14 cellular contexts compared by ENCODE assay signal in the genomic region with DNA sequence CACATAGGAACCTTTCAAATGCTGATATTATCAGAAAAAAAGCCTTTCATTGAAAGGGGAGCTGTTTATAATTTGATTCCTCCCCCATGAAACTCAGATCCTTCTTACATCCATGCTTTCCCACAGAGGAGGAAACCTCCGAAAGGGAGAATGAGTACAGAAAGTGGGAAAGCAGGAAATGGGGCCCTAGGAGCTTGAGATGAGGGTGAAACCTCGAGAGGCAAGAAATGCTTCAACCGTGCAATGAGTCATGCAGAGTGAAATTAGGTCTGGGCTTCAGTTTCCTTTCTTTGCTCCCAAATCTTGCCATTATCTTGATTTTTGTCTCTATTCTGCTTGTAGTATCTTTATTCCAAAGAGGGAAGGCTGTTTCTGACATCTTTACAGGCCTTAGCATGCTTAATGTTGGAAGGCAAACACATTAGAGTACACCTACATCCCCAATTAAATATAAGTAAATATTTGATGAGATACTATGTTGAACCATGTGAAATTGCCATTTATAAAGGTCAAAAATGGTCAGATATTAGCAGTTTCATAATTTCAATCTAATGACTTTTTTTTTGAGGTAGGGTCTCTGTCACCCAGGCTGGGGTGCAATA.
A peak's percentile ranks its signal among the peaks of the same experiment; 100 is the strongest.
DNase-seq lines count a peak whose midpoint lies in the region; ATAC-seq and TF ChIP-seq lines count a peak whose summit lies in the region.
"Had no signal": no experiment of that assay in that cellular context is flagged by ENCODE, and none has a peak within 500 bp of the region (broad histone marks: within the 10 kb centered on the region; RNA-seq: fewer than 3 reads in every experiment).

No MANE protein-coding gene starts in this region.

- H3K14ac ChIP-seq in mesenchymal stem cell (ENCODE audit: low read length in 2 of 2) = no peak overlapping the region

- 3% methylated on average over 3 of the region's 3 CpGs for WGBS in mesenchymal stem cell

- H4K8ac ChIP-seq in mesenchymal stem cell (ENCODE audit: low read length) = peak overlapping the region; percentile 64

- H2AK5ac ChIP-seq in mesenchymal stem cell (ENCODE audit: low read length, severe bottlenecking) = peak overlapping the region; percentile 67

- no peak overlapping the region for H2BK5ac ChIP-seq in mesenchymal stem cell (ENCODE audit: low read depth, low read length, poor library complexity, severe bottlenecking)

- no peak overlapping the region for H4K91ac ChIP-seq in mesenchymal stem cell (ENCODE audit: low read length)

- no peaks in the 10 kb centered on the region for H3K27me3 ChIP-seq in mesenchymal stem cell (ENCODE audit: control insufficient read depth in 1 of 2, insufficient read depth in 1 of 2, low read length in 2 of 2)
- H3K27me3 ChIP-seq: esophagus muscularis mucosa had no signal

- H2AFZ ChIP-seq in mesenchymal stem cell (ENCODE audit: low read depth, low read length) = no peak overlapping the region

- H3K4me3 ChIP-seq in astrocyte of the spinal cord (ENCODE audit: low read depth, low read length) (no peak overlapping the region), mesenchymal stem cell (ENCODE audit: insufficient read depth in 1 of 2, low read depth in 1 of 2, low read length in 2 of 2) (no peak overlapping the region)
- H3K4me3 ChIP-seq: esophagus muscularis mucosa had no signal

- peaks cover 3% of the 10 kb centered on the region for H3K4me1 Mint-ChIP-seq in activated CD8-positive, alpha-beta memory T cell treated with anti-CD3 and anti-CD28 coated beads, Interleukin-2, amount 10 ng/mL, durations not matched to agents 7 days and 5 days
- H3K4me1 Mint-ChIP-seq: immature natural killer cell had no signal

- peak overlapping the region; percentile 27 for H3K9ac ChIP-seq in mesenchymal stem cell (ENCODE audit: low read length)

- CTCF ChIA-PET in activated CD8-positive, alpha-beta memory T cell treated with anti-CD3 and anti-CD28 coated beads, Interleukin-2, amount 10 ng/mL, durations not matched to agents 7 days and 5 days (lab: Charles Lee) = interaction anchor here (1.0 kb wide), 1 partner anchor 30 kb away, joined by 3 read pairs; no protein-coding TSS in a partner anchor

- peaks cover 5% of the 10 kb centered on the region for H3K9me3 Mint-ChIP-seq in activated CD8-positive, alpha-beta memory T cell treated with anti-CD3 and anti-CD28 coated beads, Interleukin-2, amount 10 ng/mL, durations not matched to agents 7 days and 5 days (ENCODE audit: low read depth)

- H3K27me3 Mint-ChIP-seq in activated CD8-positive, alpha-beta memory T cell treated with anti-CD3 and anti-CD28 coated beads, Interleukin-2, amount 10 ng/mL, durations not matched to agents 7 days and 5 days = peaks cover 41% of the 10 kb centered on the region

- no peak overlapping the region for H3K4me2 ChIP-seq in mesenchymal stem cell (ENCODE audit: low read length, poor library complexity, severe bottlenecking)

- no peak overlapping the region for H2BK15ac ChIP-seq in mesenchymal stem cell (ENCODE audit: low read depth, poor library complexity, severe bottlenecking)

- no peaks in the 10 kb centered on the region for H3K36me3 ChIP-seq in mesenchymal stem cell (ENCODE audit: control insufficient read depth in 1 of 2, insufficient read depth in 2 of 2, low read depth in 1 of 2, low read length in 2 of 2)
- H3K36me3 ChIP-seq: esophagus muscularis mucosa had no signal

- peaks cover 4% of the 10 kb centered on the region for H3K36me3 Mint-ChIP-seq in activated CD8-positive, alpha-beta memory T cell treated with anti-CD3 and anti-CD28 coated beads, Interleukin-2, amount 10 ng/mL, durations not matched to agents 7 days and 5 days
- H3K36me3 Mint-ChIP-seq: immature natural killer cell had no signal

- H3K27ac Mint-ChIP-seq in activated CD8-positive, alpha-beta memory T cell treated with anti-CD3 and anti-CD28 coated beads, Interleukin-2, amount 10 ng/mL, durations not matched to agents 7 days and 5 days = no peak overlapping the region
- H3K27ac Mint-ChIP-seq: activated CD8-positive, alpha-beta T cell treated with anti-CD3 and anti-CD28 coated beads for 36 hours; immature natural killer cell had no signal

- no peak overlapping the region for H3K23ac ChIP-seq in mesenchymal stem cell (ENCODE audit: low read length in 2 of 2)

- H3K4me1 ChIP-seq in mesenchymal stem cell (ENCODE audit: control insufficient read depth, insufficient read depth, low read depth, low read length) = peaks cover 6% of the 10 kb centered on the region
- H3K4me1 ChIP-seq: esophagus muscularis mucosa had no signal

- H3K27ac ChIP-seq in mesenchymal stem cell (ENCODE audit: low read length, poor library complexity, severe bottlenecking) = peak overlapping the region; percentile 24
- H3K27ac ChIP-seq: esophagus muscularis mucosa had no signal

- H3K79me1 ChIP-seq in mesenchymal stem cell (replicated peaks; ENCODE audit: low read length, poor library complexity, severe bottlenecking) = no peaks in the 10 kb centered on the region

- TF ChIP-seq CTCF in GM10266 (IDR thresholded peaks at IDR 0.05; ENCODE audit: control insufficient read depth, insufficient read depth, low read depth, missing control alignments) (no peak), astrocyte of the spinal cord (IDR thresholded peaks at IDR 0.05; ENCODE audit: low read depth, low read length) (no peak)

- H3K4ac ChIP-seq in mesenchymal stem cell (ENCODE audit: low read depth in 1 of 2, low read length in 2 of 2) = no peak overlapping the region

- no peak overlapping the region for H2BK12ac ChIP-seq in mesenchymal stem cell (ENCODE audit: low read length in 2 of 2)

- no peak overlapping the region for H2BK120ac ChIP-seq in mesenchymal stem cell (ENCODE audit: low read depth, low read length)

- DNase-seq in GM10266 (ENCODE audit: extremely low spot score) = peak; percentile 26
- DNase-seq in astrocyte of the spinal cord (ENCODE audit: low read depth, low spot score) = peak; percentile 41
- DNase-seq in mesenchymal stem cell = peak; percentile 55
- DNase-seq in superior temporal gyrus (ENCODE audit: extremely low spot score) = no peak
- DNase-seq in NCI-H2196 treated with DMSO at 0.1 percent for 48 hours (lab: John Stamatoyannopoulos, UW; ENCODE audit: unreplicated experiment) = no peak
- DNase-seq in activated CD8-positive, alpha-beta memory T cell treated with anti-CD3 and anti-CD28 coated beads, Interleukin-2, amount 10 ng/mL, durations not matched to agents 7 days and 5 days = no peak
- DNase-seq: activated CD8-positive, alpha-beta T cell treated with anti-CD3 and anti-CD28 coated beads for 36 hours; activated naive CD4-positive, alpha-beta T cell treated with Interleukin-2 at 50 U/mL for 16 hours; COR-L47; immature natural killer cell; substantia nigra had no signal

- H3K9me3 ChIP-seq in mesenchymal stem cell (ENCODE audit: control insufficient read depth, low read length) = peaks cover 4% of the 10 kb centered on the region

- peak overlapping the region; percentile 43 to 56 for H3K18ac ChIP-seq in mesenchymal stem cell (ENCODE audit: low read depth in 1 of 2, low read length in 2 of 2)

- peak; percentile 75 for ATAC-seq in HG03432 (IDR thresholded peaks at IDR 0.05; ENCODE audit: unreplicated experiment)
- ATAC-seq in activated CD8-positive, alpha-beta memory T cell treated with anti-CD3 and anti-CD28 coated beads, Interleukin-2, amount 10 ng/mL, durations not matched to agents 7 days and 5 days = no peak
- ATAC-seq in HG02623 (IDR thresholded peaks at IDR 0.05; ENCODE audit: unreplicated experiment) = no peak
- ATAC-seq: activated CD8-positive, alpha-beta T cell treated with anti-CD3 and anti-CD28 coated beads for 36 hours had no signal

- in situ Hi-C loops in astrocyte of the spinal cord (cut with HindIII; ENCODE audit: low sequenced_read_pairs) = no loop called here

- H3K4me3 Mint-ChIP-seq in activated CD8-positive, alpha-beta memory T cell treated with anti-CD3 and anti-CD28 coated beads, Interleukin-2, amount 10 ng/mL, durations not matched to agents 7 days and 5 days = no peak overlapping the region
- H3K4me3 Mint-ChIP-seq: activated CD8-positive, alpha-beta T cell treated with anti-CD3 and anti-CD28 coated beads for 36 hours; immature natural killer cell had no signal

Comparison
In these comparisons a context has a peak if more than half of its experiments do, and no peak if none do; other contexts are left out.
1. DNase-seq: peak in GM10266 (single experiment), astrocyte of the spinal cord (single experiment) and mesenchymal stem cell (single experiment); none in superior temporal gyrus (single experiment), NCI-H2196 treated with DMSO at 0.1 percent for 48 hours (single experiment) and activated CD8-positive, alpha-beta memory T cell treated with anti-CD3 and anti-CD28 coated beads, Interleukin-2, amount 10 ng/mL, durations not matched to agents 7 days and 5 days (single experiment).